13 cellular contexts compared by ENCODE assay signal in the genomic region with DNA sequence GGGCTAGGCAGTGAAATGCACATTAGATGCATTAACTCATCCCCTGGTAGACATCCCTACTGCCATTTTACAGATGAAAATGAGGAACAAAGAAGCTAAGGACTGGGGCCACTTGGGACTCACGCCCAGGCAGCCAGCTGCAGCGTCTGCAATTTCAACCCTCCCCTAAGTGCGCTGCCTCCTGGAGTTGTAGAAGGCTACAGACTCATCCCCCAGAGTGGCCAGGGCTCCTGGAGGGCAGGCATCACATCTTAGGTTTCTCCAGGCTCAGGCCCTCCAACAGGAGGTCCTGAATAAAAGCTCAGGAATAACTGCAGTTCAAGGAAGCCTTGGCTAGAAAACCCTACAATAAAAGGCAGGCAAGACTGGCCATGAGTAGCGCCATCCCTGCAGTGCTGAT. TPM values are rescaled to one million over a fixed set of nuclear protein-coding genes. Genes with fewer than 3 reads are reported as not detected.
DNase-seq lines count a peak whose midpoint lies in the region; ATAC-seq and TF ChIP-seq lines count a peak whose summit lies in the region.
"Had no signal": no experiment of that assay in that cellular context is flagged by ENCODE, and none has a peak within 500 bp of the region (broad histone marks: within the 10 kb centered on the region; RNA-seq: fewer than 3 reads in every experiment).

No MANE protein-coding gene starts in this region.

- H3K9me3 ChIP-seq in Karpas-422 (ENCODE audit: low read length), result no peaks in the 10 kb centered on the region
- no peaks in the 10 kb centered on the region for H3K9me3 ChIP-seq in osteoblast (ENCODE audit: low read depth, low read length)

- peaks cover 75 to 82% of the 10 kb centered on the region in 2 donors for H3K4me1 Mint-ChIP-seq in effector memory CD8-positive, alpha-beta T cell (ENCODE audit: low read depth in 2 of 2)

- H3K9ac ChIP-seq in Karpas-422 (ENCODE audit: low read length), result peak overlapping the region; percentile 31

- peaks cover 31% of the 10 kb centered on the region for H3K36me3 Mint-ChIP-seq in effector memory CD8-positive, alpha-beta T cell (ENCODE audit: insufficient read depth)

- DNase-seq in Ammon's horn (ENCODE audit: low spot score), result peak; percentile 74
- DNase-seq in Karpas-422, result peak; percentile 73
- DNase-seq in effector memory CD8-positive, alpha-beta T cell, result no peak
- no peak for DNase-seq in osteoblast (ENCODE audit: insufficient read length, low spot score, missing footprints)
- DNase-seq in coronary artery (ENCODE audit: low spot score), result no peak
- DNase-seq in GF-D8 (lab: John Stamatoyannopoulos, UW), result no peak
- DNase-seq in DMS79 (lab: John Stamatoyannopoulos, UW), result no peak
- DNase-seq: Calu3, HCEC 1CT, NCI-H226, T-helper 9 cell had no signal

- no peaks in the 10 kb centered on the region for H3K9me3 Mint-ChIP-seq in effector memory CD8-positive, alpha-beta T cell

- no peaks in the 10 kb centered on the region for H3K36me3 ChIP-seq in Karpas-422 (ENCODE audit: insufficient read depth, low read length)
- peaks cover 4% of the 10 kb centered on the region for H3K36me3 ChIP-seq in osteoblast (ENCODE audit: insufficient read depth, low read length)

- H3K27me3 ChIP-seq in Karpas-422 (ENCODE audit: low read length) (no peaks in the 10 kb centered on the region), osteoblast (ENCODE audit: insufficient read depth, low read length) (no peaks in the 10 kb centered on the region)

- ATAC-seq in effector memory CD8-positive, alpha-beta T cell (replicated peaks), result no peak
- no peak for ATAC-seq in GM21825 (IDR thresholded peaks at IDR 0.05; ENCODE audit: unreplicated experiment)

- peaks cover 97% of the 10 kb centered on the region for H3K79me2 ChIP-seq in Karpas-422 (ENCODE audit: low read length)
- peaks cover 81% of the 10 kb centered on the region for H3K79me2 ChIP-seq in osteoblast (ENCODE audit: insufficient read depth, low read length)

- H3K4me3 ChIP-seq in Karpas-422 (ENCODE audit: low read length) (peak overlapping the region; percentile 45), osteoblast (ENCODE audit: insufficient read depth, low read length) (no peak overlapping the region), coronary artery (no peak overlapping the region)

- H3K4me2 ChIP-seq in Karpas-422 (ENCODE audit: low read depth, low read length, poor library complexity, severe bottlenecking), result peak overlapping the region; percentile 67
- H3K4me2 ChIP-seq in osteoblast (ENCODE audit: insufficient read depth, low read length), result peak overlapping the region; percentile 27

- H3K27me3 Mint-ChIP-seq in effector memory CD8-positive, alpha-beta T cell, result no peaks in the 10 kb centered on the region

- H4K20me1 ChIP-seq in Karpas-422 (ENCODE audit: insufficient read depth, low read depth, low read length), result peaks cover 30% of the 10 kb centered on the region
- peaks cover 52% of the 10 kb centered on the region for H4K20me1 ChIP-seq in osteoblast (ENCODE audit: insufficient read depth, low read length)

- H3K9me2 ChIP-seq in Karpas-422 (replicated peaks; ENCODE audit: insufficient read depth, low read length), result no peaks in the 10 kb centered on the region

- H3K4me3 Mint-ChIP-seq in effector memory CD8-positive, alpha-beta T cell, result peak overlapping the region; percentile 27 to 61

- H2AFZ ChIP-seq in Karpas-422 (ENCODE audit: low read length), result no peak overlapping the region
- no peak overlapping the region for H2AFZ ChIP-seq in osteoblast (ENCODE audit: low read length)

- H3K4me1 ChIP-seq in Karpas-422 (ENCODE audit: low read length) (peaks cover 54% of the 10 kb centered on the region), osteoblast (ENCODE audit: insufficient read depth, low read length) (peaks cover 92% of the 10 kb centered on the region)

- TF ChIP-seq CTCF in osteoblast (IDR thresholded peaks at IDR 0.05; ENCODE audit: extremely low read depth, low read depth, low read length) (no peak), coronary artery (IDR thresholded peaks at IDR 0.05) (no peak)

- peak overlapping the region; percentile 91 to 96 for H3K27ac Mint-ChIP-seq in effector memory CD8-positive, alpha-beta T cell

- H3K27ac ChIP-seq in Karpas-422 (ENCODE audit: low read length) (peak overlapping the region; percentile 47), osteoblast (ENCODE audit: low read depth, low read length) (peak overlapping the region; percentile 74), coronary artery (peak overlapping the region in 1 of 2 donors; percentile 92)
- H3K27ac ChIP-seq: HL-60 had no signal

RNA-seq across cellular contexts. Expression of gene CAPZB, which starts 31.5 kb away (rescaled TPM):
- total RNA-seq in Karpas-422 (2014; rRNA removed; shearing (Covaris generic); ENCODE audit: low replicate concordance), result 55.5 and 72.9 TPM in 2 replicates
- 217 and 224 TPM in 2 replicates for total RNA-seq in osteoblast

Comparison
In these comparisons a context has a peak if more than half of its experiments do, and no peak if none do; other contexts are left out.
1. DNase-seq: peak in Ammon's horn (single experiment) and Karpas-422 (single experiment); none in effector memory CD8-positive, alpha-beta T cell (0 of 3), osteoblast (single experiment), coronary artery (single experiment), GF-D8 (single experiment) and DMS79 (single experiment).